Comparison of ENCODE assay signal across 14 cellular contexts in genomic region chr6:125251516-125252229, GRCh38. TPM values are rescaled to one million over a fixed set of nuclear protein-coding genes. Genes with fewer than 3 reads are reported as not detected.
DNase-seq lines count a peak whose midpoint lies in the region; ATAC-seq and TF ChIP-seq lines count a peak whose summit lies in the region.
"Had no signal": no experiment of that assay in that cellular context is flagged by ENCODE, and none has a peak within 500 bp of the region (broad histone marks: within the 10 kb centered on the region; RNA-seq: fewer than 3 reads in every experiment).

No MANE protein-coding gene starts in this region.

- no peak for ATAC-seq in CD8-positive, alpha-beta T cell
- ATAC-seq in HG02938 (IDR thresholded peaks at IDR 0.05; ENCODE audit: unreplicated experiment) = no peak
- ATAC-seq: activated CD8-positive, alpha-beta memory T cell treated with anti-CD3 and anti-CD28 coated beads, Interleukin-2, amount 10 ng/mL, durations not matched to agents 7 days and 5 days; HCT116 had no signal

- H3K4me2 ChIP-seq in neuronal stem cell (ENCODE audit: insufficient read depth, low read length, poor library complexity, severe bottlenecking) = no peak overlapping the region

- H4K91ac ChIP-seq in neuronal stem cell (ENCODE audit: low read depth, low read length, poor library complexity) = no peak overlapping the region

- no peak overlapping the region for H3K14ac ChIP-seq in neuronal stem cell (ENCODE audit: low read length)

- H2BK12ac ChIP-seq in neuronal stem cell (ENCODE audit: low read length) = no peak overlapping the region

- TF ChIP-seq POLR2A in testis (IDR thresholded peaks at IDR 0.05) = no peak

- no peaks in the 10 kb centered on the region for H3K79me1 ChIP-seq in neuronal stem cell (ENCODE audit: low read depth, low read length)

- H4K8ac ChIP-seq in neuronal stem cell (ENCODE audit: low read depth, low read length) = no peak overlapping the region

- H3K4me3 ChIP-seq in coronary artery (peak overlapping the region; percentile 7), neuronal stem cell (ENCODE audit: low read length in 2 of 2) (no peak overlapping the region), testis (no peak overlapping the region)
- no peak overlapping the region for H3K4me3 ChIP-seq in CD8-positive, alpha-beta T cell (ENCODE audit: low read depth, low read length)

- no peak overlapping the region for H2BK120ac ChIP-seq in neuronal stem cell (ENCODE audit: low read depth, low read length)

- H3K4me1 ChIP-seq in neuronal stem cell (ENCODE audit: control insufficient read depth in 2 of 2, insufficient read depth in 1 of 2, low read depth in 1 of 2, low read length in 2 of 2) (peaks cover 4 to 7% of the 10 kb centered on the region in 2 donors), testis (no peaks in the 10 kb centered on the region)
- H3K4me1 ChIP-seq in CD8-positive, alpha-beta T cell (ENCODE audit: insufficient read depth, low read length) = no peaks in the 10 kb centered on the region

- H2BK5ac ChIP-seq in neuronal stem cell (ENCODE audit: low read length) = no peak overlapping the region

- H3K4ac ChIP-seq in neuronal stem cell (ENCODE audit: low read length) = no peak overlapping the region

- peak; percentile 14 for DNase-seq in ELF-1 (ENCODE audit: low read depth, low spot score)
- peak; percentile 24 for DNase-seq in LHCN-M2 (ENCODE audit: low read depth)
- DNase-seq in coronary artery (ENCODE audit: low spot score) = no peak
- peak; percentile 11 for DNase-seq in neuronal stem cell (ENCODE audit: low spot score)
- DNase-seq in testis = no peak
- DNase-seq in CD8-positive, alpha-beta T cell = no peak
- no peak for DNase-seq in germinal center (ENCODE audit: low spot score)
- DNase-seq: activated CD8-positive, alpha-beta memory T cell treated with anti-CD3 and anti-CD28 coated beads, Interleukin-2, amount 10 ng/mL, durations not matched to agents 7 days and 5 days; activated naive CD8-positive, alpha-beta T cell treated with anti-CD3 and anti-CD28 coated beads, Interleukin-2, amount 10 ng/mL, durations not matched to agents 7 days and 5 days; NCI-H510A; stimulated activated CD4-positive, alpha-beta T cell treated with anti-CD3 and anti-CD28 coated beads, Interleukin-4, amount 100 ng/mL, for 4 hours; stimulated activated naive CD4-positive, alpha-beta T cell had no signal

- H3K18ac ChIP-seq in neuronal stem cell (ENCODE audit: low read length) = peak overlapping the region; percentile 60

- no CpG with 5 or more reads among the region's 6 CpGs for WGBS in neuronal stem cell (ENCODE audit: extremely low coverage in 2 of 2, insufficient read length in 2 of 2, insufficient replicate concordance in 1 of 2), 2 donors
- 56 to 57% methylated on average over 6 of the region's 6 CpGs for WGBS in testis, 2 donors

- H3K4me1 Mint-ChIP-seq in CD8-positive, alpha-beta T cell (ENCODE audit: low read depth) = no peaks in the 10 kb centered on the region
- H3K4me1 Mint-ChIP-seq: activated CD8-positive, alpha-beta memory T cell treated with anti-CD3 and anti-CD28 coated beads, Interleukin-2, amount 10 ng/mL, durations not matched to agents 7 days and 5 days; activated naive CD8-positive, alpha-beta T cell treated with anti-CD3 and anti-CD28 coated beads, Interleukin-2, amount 10 ng/mL, durations not matched to agents 7 days and 5 days had no signal

- H3K36me3 ChIP-seq in neuronal stem cell (replicated peaks in 1 of 2; ENCODE audit: control insufficient read depth in 2 of 2, insufficient read depth in 2 of 2, low read length in 2 of 2) (no peaks in the 10 kb centered on the region), testis (ENCODE audit: low read depth, missing control alignments) (no peaks in the 10 kb centered on the region)
- H3K36me3 ChIP-seq in CD8-positive, alpha-beta T cell (ENCODE audit: insufficient read depth, low read length) = no peaks in the 10 kb centered on the region

- no peaks in the 10 kb centered on the region for H3K9me3 Mint-ChIP-seq in CD8-positive, alpha-beta T cell
- H3K9me3 Mint-ChIP-seq: activated naive CD8-positive, alpha-beta T cell treated with anti-CD3 and anti-CD28 coated beads, Interleukin-2, amount 10 ng/mL, durations not matched to agents 7 days and 5 days had no signal

- H2BK15ac ChIP-seq in neuronal stem cell (ENCODE audit: low read length) = no peak overlapping the region

- peaks cover 7% of the 10 kb centered on the region for H3K27me3 Mint-ChIP-seq in CD8-positive, alpha-beta T cell (ENCODE audit: low read depth)

- H3K9me3 ChIP-seq in neuronal stem cell (replicated peaks in 1 of 2; ENCODE audit: control insufficient read depth in 2 of 2, insufficient read depth in 1 of 2, low read depth in 1 of 2, low read length in 2 of 2) = no peaks in the 10 kb centered on the region
- H3K9me3 ChIP-seq in testis = no peaks in the 10 kb centered on the region
- H3K9me3 ChIP-seq in CD8-positive, alpha-beta T cell (ENCODE audit: low read length) = no peaks in the 10 kb centered on the region

- peak overlapping the region; percentile 87 for H2AFZ ChIP-seq in neuronal stem cell (ENCODE audit: low read length)

- POLR2A ChIA-PET in CD8-positive, alpha-beta T cell (lab: Charles Lee) = no interaction called here

- TF ChIP-seq CTCF in coronary artery (IDR thresholded peaks at IDR 0.05) (no peak), testis (IDR thresholded peaks at IDR 0.05) (no peak)
- no peak for TF ChIP-seq CTCF in CD8-positive, alpha-beta T cell (IDR thresholded peaks at IDR 0.05)

- H3K27ac Mint-ChIP-seq in CD8-positive, alpha-beta T cell = no peak overlapping the region
- H3K27ac Mint-ChIP-seq: activated CD8-positive, alpha-beta memory T cell treated with anti-CD3 and anti-CD28 coated beads, Interleukin-2, amount 10 ng/mL, durations not matched to agents 7 days and 5 days; activated naive CD8-positive, alpha-beta T cell treated with anti-CD3 and anti-CD28 coated beads, Interleukin-2, amount 10 ng/mL, durations not matched to agents 7 days and 5 days had no signal

- intact Hi-C loops in testis (cut with DNase I; ENCODE audit: low total_unique reads) = no loop called here
- intact Hi-C loops in CD8-positive, alpha-beta T cell (cut with DNase I, micrococcal nuclease) = loop anchor here in 1 of 2 experiments (5.0 kb wide), 1 partner anchor 1469 kb away; no protein-coding TSS in a partner anchor

- no peak overlapping the region for H3K9ac ChIP-seq in neuronal stem cell (ENCODE audit: low read depth, low read length, poor library complexity)

- no peak overlapping the region for H3K4me3 Mint-ChIP-seq in CD8-positive, alpha-beta T cell
- H3K4me3 Mint-ChIP-seq: activated CD8-positive, alpha-beta memory T cell treated with anti-CD3 and anti-CD28 coated beads, Interleukin-2, amount 10 ng/mL, durations not matched to agents 7 days and 5 days; activated naive CD8-positive, alpha-beta T cell treated with anti-CD3 and anti-CD28 coated beads, Interleukin-2, amount 10 ng/mL, durations not matched to agents 7 days and 5 days had no signal

- H3K27ac ChIP-seq in coronary artery = no peak overlapping the region
- H3K27ac ChIP-seq in neuronal stem cell (replicated peaks; ENCODE audit: low read length) = no peak overlapping the region
- no peak overlapping the region for H3K27ac ChIP-seq in testis
- no peak overlapping the region for H3K27ac ChIP-seq in CD8-positive, alpha-beta T cell (ENCODE audit: low read depth, low read length)

- H3K36me3 Mint-ChIP-seq in CD8-positive, alpha-beta T cell = no peaks in the 10 kb centered on the region
- H3K36me3 Mint-ChIP-seq: activated CD8-positive, alpha-beta memory T cell treated with anti-CD3 and anti-CD28 coated beads, Interleukin-2, amount 10 ng/mL, durations not matched to agents 7 days and 5 days; activated naive CD8-positive, alpha-beta T cell treated with anti-CD3 and anti-CD28 coated beads, Interleukin-2, amount 10 ng/mL, durations not matched to agents 7 days and 5 days had no signal

- H2AK5ac ChIP-seq in neuronal stem cell (ENCODE audit: low read depth, low read length) = no peak overlapping the region

- H3K27me3 ChIP-seq in neuronal stem cell (ENCODE audit: control insufficient read depth in 3 of 3, insufficient read depth in 3 of 3, low read depth in 1 of 3, low read length in 3 of 3) (no peaks in the 10 kb centered on the region), testis (no peaks in the 10 kb centered on the region)
- H3K27me3 ChIP-seq in CD8-positive, alpha-beta T cell (ENCODE audit: insufficient read depth, low read length) = no peaks in the 10 kb centered on the region

- CTCF ChIA-PET in CD8-positive, alpha-beta T cell (lab: Charles Lee) = no interaction called here

- H3K23ac ChIP-seq in neuronal stem cell (ENCODE audit: low read depth, low read length, poor library complexity) = no peak overlapping the region

RNA-seq across cellular contexts. Expression of gene HDDC2, which starts 50.1 kb away (rescaled TPM):
- total RNA-seq in LHCN-M2 (2014; rRNA removed) (76.6 and 91.4 TPM in 2 replicates), testis (10 to 100 TPM; 61.3 to 89.6 TPM)
- 129 TPM for polyA plus RNA-seq in LHCN-M2 (2012)
- 66.0 TPM for polyA plus RNA-seq in neuronal stem cell (2013, experiment 1 of 2)
- 65.0 TPM for polyA plus RNA-seq in neuronal stem cell (2013, experiment 2 of 2)
- polyA plus RNA-seq in testis (ENCODE audit: insufficient read depth, low read depth, low replicate concordance) = 112 TPM
- 10 to 100 TPM; 16.2 to 24.9 TPM for total RNA-seq in CD8-positive, alpha-beta T cell

Comparison
In these comparisons a context has a peak if more than half of its experiments do, and no peak if none do; other contexts are left out.
1. DNase-seq: peak in ELF-1 (single experiment), LHCN-M2 (single experiment) and neuronal stem cell (single experiment); none in coronary artery (single experiment), testis (single experiment), CD8-positive, alpha-beta T cell (0 of 7) and germinal center (single experiment).